ENCODE assay signal across 8 cellular contexts in the genomic region with DNA sequence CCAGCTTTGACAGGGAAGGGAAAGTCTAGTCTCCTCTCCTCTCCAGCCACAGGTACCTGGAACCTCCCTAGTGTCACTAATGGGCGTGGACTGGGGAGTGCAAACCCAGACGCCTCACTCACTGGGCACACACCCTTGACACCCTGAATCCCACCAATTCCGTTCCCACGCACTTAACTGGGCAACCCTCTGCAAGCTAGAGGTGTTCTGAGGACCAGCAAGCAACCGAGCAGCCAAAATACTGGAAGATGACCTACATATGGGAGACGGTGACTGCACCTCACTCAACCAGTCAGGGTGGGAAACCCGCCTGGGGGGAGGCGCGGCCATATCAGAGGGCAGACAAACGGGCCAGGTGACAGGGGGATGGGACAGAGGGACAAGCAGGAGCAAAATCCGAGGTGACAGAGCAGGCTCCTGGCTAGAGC. TPM values are rescaled to one million over a fixed set of nuclear protein-coding genes. Genes with fewer than 3 reads are reported as not detected.
A peak's percentile ranks its signal among the peaks of the same experiment; 100 is the strongest.
DNase-seq lines count a peak whose midpoint lies in the region; ATAC-seq and TF ChIP-seq lines count a peak whose summit lies in the region.

No MANE protein-coding gene starts in this region.

- ATAC-seq in activated CD4-positive, CD25-positive, alpha-beta regulatory T cell treated with anti-CD3 and anti-CD28 coated beads, Interleukin-2, amount 50 U/mL, for 24 hours: peak; percentile 17 to 19
- ATAC-seq in HG02981 (IDR thresholded peaks at IDR 0.05; ENCODE audit: unreplicated experiment) (no peak), HG03521 (IDR thresholded peaks at IDR 0.05; ENCODE audit: unreplicated experiment) (no peak)

- peak overlapping the region; percentile 99 for H3K4me3 Mint-ChIP-seq in activated naive CD8-positive, alpha-beta T cell

- peak overlapping the region; percentile 96 for H3K27ac Mint-ChIP-seq in activated naive CD8-positive, alpha-beta T cell

- peaks cover 8% of the 10 kb centered on the region for H3K36me3 ChIP-seq in suprapubic skin

- H3K9me3 Mint-ChIP-seq in activated naive CD8-positive, alpha-beta T cell (ENCODE audit: low read depth): no peaks in the 10 kb centered on the region

- H3K27me3 Mint-ChIP-seq in activated naive CD8-positive, alpha-beta T cell: no peaks in the 10 kb centered on the region

- H3K36me3 Mint-ChIP-seq in activated naive CD8-positive, alpha-beta T cell: no peaks in the 10 kb centered on the region

- peaks cover 27% of the 10 kb centered on the region for H3K4me1 Mint-ChIP-seq in activated naive CD8-positive, alpha-beta T cell (ENCODE audit: low read depth)

- WGBS in suprapubic skin: 0% methylated on average over 11 of the region's 11 CpGs

- peak overlapping the region; percentile 98 for H3K4me3 ChIP-seq in suprapubic skin

- no peaks in the 10 kb centered on the region for H3K27me3 ChIP-seq in layer of hippocampus (ENCODE audit: control insufficient read depth, insufficient read depth, low read length)
- H3K27me3 ChIP-seq in suprapubic skin: no peaks in the 10 kb centered on the region

- no peak for TF ChIP-seq CTCF in suprapubic skin (IDR thresholded peaks at IDR 0.05)

- no peak for TF ChIP-seq EP300 in suprapubic skin (IDR thresholded peaks at IDR 0.05)

- H3K27ac ChIP-seq in layer of hippocampus (ENCODE audit: low read depth, low read length): peak overlapping the region; percentile 65
- H3K27ac ChIP-seq in suprapubic skin: peak overlapping the region; percentile 89

- peaks cover 50% of the 10 kb centered on the region for H3K4me1 ChIP-seq in suprapubic skin

- no peak for DNase-seq in activated CD4-positive, CD25-positive, alpha-beta regulatory T cell treated with anti-CD3 and anti-CD28 coated beads, Interleukin-2, amount 50 U/mL, for 72 hours
- peak in 1 of 2 donors; percentile 74 for DNase-seq in suprapubic skin (ENCODE audit: low spot score in 2 of 2)
- DNase-seq in NCI-H1105 (lab: John Stamatoyannopoulos, UW): no peak

- TF ChIP-seq POLR2A in suprapubic skin (IDR thresholded peaks at IDR 0.05): no peak

- H3K9me3 ChIP-seq in suprapubic skin: no peaks in the 10 kb centered on the region

RNA-seq across cellular contexts. Expression of gene ABHD17A, which starts 1.0 kb away (rescaled TPM):
- total RNA-seq in suprapubic skin: 100 to 1,000 TPM in 3 of 4 donors, 10 to 100 TPM in 1; 82.3 to 120 (median 110) TPM

RNA-seq across cellular contexts. Expression of gene ADAT3, which starts 20.9 kb away (rescaled TPM):
- total RNA-seq in suprapubic skin: 10 to 100 TPM; 13.4 to 26.7 (median 22.3) TPM

RNA-seq across cellular contexts. Expression of gene SCAMP4, which starts 20.9 kb away (rescaled TPM):
- 100 to 1,000 TPM in 2 of 4 donors, 10 to 100 TPM in 2; 68.1 to 119 (median 103) TPM for total RNA-seq in suprapubic skin

RNA-seq across cellular contexts. Expression of gene KLF16, which starts 20.9 kb away (rescaled TPM):
- total RNA-seq in suprapubic skin: 10 to 100 TPM; 12.1 to 30.8 (median 20.9) TPM

RNA-seq across cellular contexts. Expression of gene REXO1, which starts 36.0 kb away (rescaled TPM):
- 10 to 100 TPM; 31.8 to 63.1 (median 38.3) TPM for total RNA-seq in suprapubic skin

Comparison
In these comparisons a context has a peak if more than half of its experiments do, and no peak if none do; other contexts are left out.
1. ATAC-seq: peak in activated CD4-positive, CD25-positive, alpha-beta regulatory T cell treated with anti-CD3 and anti-CD28 coated beads, Interleukin-2, amount 50 U/mL, for 24 hours (2 of 2); none in HG02981 (single experiment) and HG03521 (single experiment).